9 cellular contexts compared by ENCODE assay signal in genomic region chr2:73235315-73236028, GRCh38. TPM values are rescaled to one million over a fixed set of nuclear protein-coding genes. Genes with fewer than 3 reads are reported as not detected.
DNase-seq lines count a peak whose midpoint lies in the region; ATAC-seq, FAIRE-seq and TF ChIP-seq lines count a peak whose summit lies in the region.
"Had no signal": no experiment of that assay in that cellular context is flagged by ENCODE, and none has a peak within 500 bp of the region (broad histone marks: within the 10 kb centered on the region; RNA-seq: fewer than 3 reads in every experiment).

No MANE protein-coding gene starts in this region.

- no peak for FAIRE-seq in pancreas (lab: Jason Lieb, UNC)

- H3F3A ChIP-seq in DOHH2 (ENCODE audit: control insufficient read depth, insufficient read depth) (no peaks in the 10 kb centered on the region), PC-9 (ENCODE audit: insufficient read depth, low read depth) (peaks cover 13% of the 10 kb centered on the region)

- H3K9ac ChIP-seq in endodermal cell (ENCODE audit: extremely low read depth, low read length, poor library complexity, severe bottlenecking): peak overlapping the region; percentile 95

- no peaks in the 10 kb centered on the region for H3K9me3 ChIP-seq in DOHH2 (ENCODE audit: control insufficient read depth, insufficient read depth, low read length)
- no peaks in the 10 kb centered on the region for H3K9me3 ChIP-seq in PC-9 (ENCODE audit: insufficient read depth, low read depth)
- H3K9me3 ChIP-seq in endodermal cell (ENCODE audit: control insufficient read depth, low read length): no peaks in the 10 kb centered on the region
- no peaks in the 10 kb centered on the region for H3K9me3 ChIP-seq in pancreas

- TF ChIP-seq CTCF in DOHH2 (IDR thresholded peaks at IDR 0.05; ENCODE audit: low read depth, low read length, poor library complexity, severe bottlenecking) (no peak), PC-9 (conservative IDR thresholded peaks at IDR 0.05) (no peak), endodermal cell (conservative IDR thresholded peaks at IDR 0.05) (no peak), pancreas (IDR thresholded peaks at IDR 0.05) (no peak)

- H3K27ac Mint-ChIP-seq in endodermal cell: peak overlapping the region; percentile 96

- peaks cover 22% of the 10 kb centered on the region for H3K4me1 Mint-ChIP-seq in endodermal cell

- H3K79me2 ChIP-seq in DOHH2 (ENCODE audit: control insufficient read depth, low read length) (peaks cover 77% of the 10 kb centered on the region), PC-9 (ENCODE audit: low read depth) (peaks cover 62% of the 10 kb centered on the region)

- H3K4me1 ChIP-seq in DOHH2 (ENCODE audit: control insufficient read depth, low read length): peaks cover 34% of the 10 kb centered on the region
- peaks cover 20% of the 10 kb centered on the region for H3K4me1 ChIP-seq in PC-9 (replicated peaks; ENCODE audit: insufficient read depth)
- no peaks in the 10 kb centered on the region for H3K4me1 ChIP-seq in endodermal cell (ENCODE audit: control insufficient read depth, insufficient read depth, low read length)
- peaks cover 0 to 15% (median 8%) of the 10 kb centered on the region in 3 donors for H3K4me1 ChIP-seq in pancreas

- BruUV-seq in PC-9 (replicated peaks; lab: Mats Ljungman, UMichigan): no TSS peak

- POLR2A ChIA-PET in PC-9 (lab: Charles Lee; ENCODE audit: unreplicated experiment): interaction anchor here (0.6 kb wide), 1 partner anchor 48 kb away, joined by 5 read pairs; no protein-coding TSS in a partner anchor

- H3K27me3 ChIP-seq in DOHH2 (ENCODE audit: control insufficient read depth, low read length) (no peaks in the 10 kb centered on the region), PC-9 (ENCODE audit: insufficient read depth, low read depth) (no peaks in the 10 kb centered on the region), endodermal cell (ENCODE audit: control insufficient read depth, insufficient read depth, low read length, poor library complexity, severe bottlenecking) (no peaks in the 10 kb centered on the region), pancreas (no peaks in the 10 kb centered on the region)

- peak overlapping the region; percentile 97 for H3K4me3 Mint-ChIP-seq in endodermal cell

- CTCF ChIA-PET in PC-9 (lab: Charles Lee): interaction anchor here (0.6 to 0.7 kb wide), 2 partner anchors 305 to 946 kb away, joined by 3 to 4 read pairs; no protein-coding TSS in a partner anchor

- H3K4me2 ChIP-seq in DOHH2 (ENCODE audit: low read length) (peak overlapping the region; percentile 99), PC-9 (peak overlapping the region; percentile 98)

- 0 out of 2 replicates have a peak overlapping the region, but pooled peaks have one; percentile 4 for H3K27ac ChIP-seq in DOHH2 (ENCODE audit: low read depth, low read length)
- H3K27ac ChIP-seq in PC-9: no peak overlapping the region
- no peak overlapping the region for H3K27ac ChIP-seq in endodermal cell (ENCODE audit: low read depth, low read length)
- H3K27ac ChIP-seq in pancreas: no peak overlapping the region

- WGBS in endodermal cell (ENCODE audit: insufficient coverage in 1 of 2, insufficient read length in 1 of 2), 2 experiments: 76 to 82% methylated on average over 11 of the region's 11 CpGs
- WGBS in pancreas, 2 donors: 47 to 54% methylated on average over 11 of the region's 11 CpGs

- DNase-seq in PC-9 (no peak), endodermal cell (peak; percentile 9), pancreas (no peak), pons (ENCODE audit: low spot score) (no peak), T-helper 9 cell (no peak), NCI-H2196 (lab: John Stamatoyannopoulos, UW; ENCODE audit: unreplicated experiment) (no peak)

- intact Hi-C loops in PC-9 (cut with micrococcal nuclease; ENCODE audit: unreplicated experiment): loop anchor here (10.0 kb wide), 1 partner anchor 149 kb away; the partner anchor contains the start of gene ALMS1
- intact Hi-C loops in pancreas (cut with DNase I): no loop called here

- no peaks in the 10 kb centered on the region for H3K27me3 Mint-ChIP-seq in endodermal cell (ENCODE audit: insufficient read depth)

- H3K4me3 ChIP-seq in DOHH2 (ENCODE audit: low read length): peak overlapping the region; percentile 95
- H3K4me3 ChIP-seq in PC-9: peak overlapping the region; percentile 89
- H3K4me3 ChIP-seq in endodermal cell (ENCODE audit: low read length): peak overlapping the region; percentile 98
- peak overlapping the region; percentile 86 to 95 (median 94) for H3K4me3 ChIP-seq in pancreas

- H3K36me3 ChIP-seq in DOHH2 (ENCODE audit: control insufficient read depth, low read length): peaks cover 60% of the 10 kb centered on the region
- peaks cover 16% of the 10 kb centered on the region; the same call in 1 of the 2 replicates for H3K36me3 ChIP-seq in PC-9 (ENCODE audit: low read depth)
- peaks cover 24% of the 10 kb centered on the region for H3K36me3 ChIP-seq in endodermal cell (ENCODE audit: control insufficient read depth, insufficient read depth, low read length)
- H3K36me3 ChIP-seq in pancreas: no peaks in the 10 kb centered on the region

- ATAC-seq in pancreas (no peak), GM18858 (IDR thresholded peaks at IDR 0.05; ENCODE audit: unreplicated experiment) (no peak)

- no peaks in the 10 kb centered on the region for H3K9me2 ChIP-seq in DOHH2 (replicated peaks; ENCODE audit: control insufficient read depth, low read length)
- H3K9me2 ChIP-seq in PC-9 (ENCODE audit: insufficient read depth): no peaks in the 10 kb centered on the region

- no peaks in the 10 kb centered on the region for H3K9me3 Mint-ChIP-seq in endodermal cell

- H3K36me3 Mint-ChIP-seq in endodermal cell (ENCODE audit: low read depth): peaks cover 7% of the 10 kb centered on the region

- H4K20me1 ChIP-seq in DOHH2 (ENCODE audit: control insufficient read depth, insufficient read depth, low read depth, low read length) (peaks cover 41% of the 10 kb centered on the region), PC-9 (ENCODE audit: insufficient read depth) (peaks cover 48% of the 10 kb centered on the region)

- no peak overlapping the region for H2AFZ ChIP-seq in PC-9

RNA-seq across cellular contexts. Expression of gene CCT7, which starts 1.4 kb away (rescaled TPM):
- total RNA-seq in PC-9 (2021) (295 and 319 TPM in 2 replicates), endodermal cell (100 to 1,000 TPM; 347 to 391 TPM), pancreas (100 to 1,000 TPM in 4 of 6 donors, 10 to 100 TPM in 2; 91.8 to 141 (median 118) TPM)
- polyA plus RNA-seq in endodermal cell (2013, experiment 1 of 2): 254 TPM
- polyA plus RNA-seq in endodermal cell (2013, experiment 2 of 2): 232 TPM
- 10 to 100 TPM; 72.7 to 92.2 TPM for polyA plus RNA-seq in pancreas

RNA-seq across cellular contexts. Expression of gene PRADC1, which starts 2.4 kb away (rescaled TPM):
- total RNA-seq in PC-9 (2021) (8.9 and 9.4 TPM in 2 replicates), endodermal cell (10 to 100 TPM in 1 of 2 donors, 1 to 10 TPM in 1; 8.8 to 10.2 TPM), pancreas (10 to 100 TPM; 10.5 to 16.7 (median 13.2) TPM)
- 14.0 TPM for polyA plus RNA-seq in endodermal cell (2013, experiment 1 of 2)
- 13.9 TPM for polyA plus RNA-seq in endodermal cell (2013, experiment 2 of 2)
- polyA plus RNA-seq in pancreas: 10 to 100 TPM; 19.1 to 20.9 TPM

RNA-seq across cellular contexts. Expression of gene SMYD5, which starts 21.4 kb away (rescaled TPM):
- 28.3 and 32.0 TPM in 2 replicates for total RNA-seq in PC-9 (2021)
- total RNA-seq in endodermal cell: 10 to 100 TPM; 34.9 to 35.4 TPM
- polyA plus RNA-seq in endodermal cell (2013, experiment 1 of 2): 29.5 TPM
- 25.7 TPM for polyA plus RNA-seq in endodermal cell (2013, experiment 2 of 2)
- total RNA-seq in pancreas: 10 to 100 TPM in 4 of 6 donors, 1 to 10 TPM in 2; 8.7 to 13.7 (median 11.5) TPM
- 10 to 100 TPM; 17.0 to 19.6 TPM for polyA plus RNA-seq in pancreas

RNA-seq across cellular contexts. Expression of gene NOTO, which starts 33.1 kb away (rescaled TPM):
- not detected in 2 replicates for total RNA-seq in PC-9 (2021)
- total RNA-seq in endodermal cell: not detected
- not detected for polyA plus RNA-seq in endodermal cell (2013, experiment 1 of 2)
- polyA plus RNA-seq in endodermal cell (2013, experiment 2 of 2): not detected
- not detected for total RNA-seq in pancreas
- not detected for polyA plus RNA-seq in pancreas
- total RNA-seq: activated CD8-positive, alpha-beta memory T cell treated with anti-CD3 and anti-CD28 coated beads for 36 hours had no signal

RNA-seq across cellular contexts. Expression of gene FBXO41, which starts 48.8 kb away (rescaled TPM):
- 16.4 and 25.8 TPM in 2 replicates for total RNA-seq in PC-9 (2021)
- total RNA-seq in endodermal cell: 10 to 100 TPM in 1 of 2 donors, 1 to 10 TPM in 1; 9.0 to 11.2 TPM
- polyA plus RNA-seq in endodermal cell (2013, experiment 1 of 2): 1.6 TPM
- 1.6 TPM for polyA plus RNA-seq in endodermal cell (2013, experiment 2 of 2)
- total RNA-seq in pancreas: 1 to 10 TPM; 2.2 to 4.0 (median 3.0) TPM
- polyA plus RNA-seq in pancreas: 1 to 10 TPM; 4.9 to 6.9 TPM
